In the genomic region with DNA sequence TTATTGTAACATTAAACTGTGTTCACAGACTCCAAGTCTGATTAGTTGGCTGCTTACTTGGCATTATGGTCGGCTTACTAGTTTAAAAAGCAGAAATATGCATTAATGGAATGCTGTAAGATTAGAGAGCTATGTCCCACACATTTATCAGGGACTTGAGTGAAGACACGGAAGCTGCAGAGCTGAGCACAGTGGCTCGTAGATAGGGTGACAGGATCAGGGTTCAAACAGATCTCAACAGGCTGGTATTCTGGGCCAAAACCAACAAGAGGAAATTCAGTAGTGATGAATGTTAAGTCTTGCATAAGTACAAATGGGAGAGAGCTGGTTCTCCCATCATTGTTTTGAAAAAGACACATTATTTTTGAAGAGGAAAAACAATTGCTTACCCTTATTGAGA, we compare ENCODE assay signal across 17 cellular contexts.
"Had no signal": no experiment of that assay in that cellular context is flagged by ENCODE, and none has a peak within 500 bp of the region (broad histone marks: within the 10 kb centered on the region; RNA-seq: fewer than 3 reads in every experiment).

No MANE protein-coding gene starts in this region.

- H3K27me3 ChIP-seq: body of pancreas, left lung had no signal

- DNase-seq: activated CD4-positive, alpha-beta memory T cell treated with anti-CD3 and anti-CD28 coated beads for 36 hours; activated CD8-positive, alpha-beta memory T cell treated with anti-CD3 and anti-CD28 coated beads, Interleukin-2, amount 10 ng/mL, durations not matched to agents 7 days and 5 days; activated naive CD4-positive, alpha-beta T cell treated with anti-CD3 and anti-CD28 coated beads for 36 hours; activated naive CD8-positive, alpha-beta T cell treated with anti-CD3 and anti-CD28 coated beads, Interleukin-2, amount 50 U/mL, for 24 hours; activated T-cell treated with anti-CD3 and anti-CD28 coated beads, Interleukin-2, amount 50 U/mL, for 1 hour; body of pancreas; cerebellar nuclear complex; dermis blood vessel endothelial cell; left lung; nephron progenitor cell; psoas muscle; SK-N-SH; stimulated activated CD4-positive, alpha-beta T cell treated with anti-CD3 and anti-CD28 coated beads, Interleukin-4, amount 100 ng/mL, for 4 hours; stimulated activated CD8-positive, alpha-beta memory T cell treated with anti-CD3 and anti-CD28 coated beads, Interleukin-4, amount 100 ng/mL, for 48 hours; stimulated activated naive CD8-positive, alpha-beta T cell treated with anti-CD3 and anti-CD28 coated beads, Interleukin-15, Interleukin-2, amounts not matched to agents 100 U/mL and 50 U/mL, for 24 hours; T-cell; T-helper 9 cell had no signal

- H3K9me3 ChIP-seq: body of pancreas, left lung, psoas muscle, SK-N-SH had no signal

- ATAC-seq: activated CD8-positive, alpha-beta memory T cell treated with anti-CD3 and anti-CD28 coated beads, Interleukin-2, amount 10 ng/mL, durations not matched to agents 7 days and 5 days; activated naive CD8-positive, alpha-beta T cell treated with anti-CD3 and anti-CD28 coated beads, Interleukin-2, amount 50 U/mL, for 24 hours; body of pancreas; left lung; psoas muscle; stimulated activated naive CD8-positive, alpha-beta T cell treated with anti-CD3 and anti-CD28 coated beads, Interleukin-15, Interleukin-2, amounts not matched to agents 100 U/mL and 50 U/mL, for 24 hours; T-cell had no signal

- H3K4me1 ChIP-seq: left lung, psoas muscle had no signal

- H3K27ac ChIP-seq: body of pancreas, left lung, psoas muscle had no signal

- H3K9ac ChIP-seq: SK-N-SH had no signal

- H3K4me3 ChIP-seq: body of pancreas, left lung, psoas muscle had no signal

- H3K36me3 ChIP-seq: left lung had no signal

- H3K4me2 ChIP-seq: SK-N-SH had no signal
